Comparison of ENCODE assay signal across 1 cellular context in genomic region chr20:33826270-33826897, GRCh38.
A peak's percentile ranks its signal among the peaks of the same experiment; 100 is the strongest.
TF ChIP-seq lines count a peak whose summit lies in the region.

No MANE protein-coding gene starts in this region.

TF ChIP-seq in K562, 482 proteins besides CTCF, POLR2A, EP300 and RAD21 (continued from another document):
- TF ChIP-seq, protein P1, sequence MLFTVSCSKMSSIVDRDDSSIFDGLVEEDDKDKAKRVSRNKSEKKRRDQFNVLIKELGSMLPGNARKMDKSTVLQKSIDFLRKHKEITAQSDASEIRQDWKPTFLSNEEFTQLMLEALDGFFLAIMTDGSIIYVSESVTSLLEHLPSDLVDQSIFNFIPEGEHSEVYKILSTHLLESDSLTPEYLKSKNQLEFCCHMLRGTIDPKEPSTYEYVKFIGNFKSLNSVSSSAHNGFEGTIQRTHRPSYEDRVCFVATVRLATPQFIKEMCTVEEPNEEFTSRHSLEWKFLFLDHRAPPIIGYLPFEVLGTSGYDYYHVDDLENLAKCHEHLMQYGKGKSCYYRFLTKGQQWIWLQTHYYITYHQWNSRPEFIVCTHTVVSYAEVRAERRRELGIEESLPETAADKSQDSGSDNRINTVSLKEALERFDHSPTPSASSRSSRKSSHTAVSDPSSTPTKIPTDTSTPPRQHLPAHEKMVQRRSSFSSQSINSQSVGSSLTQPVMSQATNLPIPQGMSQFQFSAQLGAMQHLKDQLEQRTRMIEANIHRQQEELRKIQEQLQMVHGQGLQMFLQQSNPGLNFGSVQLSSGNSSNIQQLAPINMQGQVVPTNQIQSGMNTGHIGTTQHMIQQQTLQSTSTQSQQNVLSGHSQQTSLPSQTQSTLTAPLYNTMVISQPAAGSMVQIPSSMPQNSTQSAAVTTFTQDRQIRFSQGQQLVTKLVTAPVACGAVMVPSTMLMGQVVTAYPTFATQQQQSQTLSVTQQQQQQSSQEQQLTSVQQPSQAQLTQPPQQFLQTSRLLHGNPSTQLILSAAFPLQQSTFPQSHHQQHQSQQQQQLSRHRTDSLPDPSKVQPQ (CRISPR knock-in tag; IDR thresholded peaks at IDR 0.05; ENCODE audit: borderline replicate concordance): no peak
- TF ChIP-seq SRF (CRISPR knock-in tag; IDR thresholded peaks at IDR 0.05) (peak; percentile 32 to 95; a peak in 3 of 4 replicates), NFYB (IDR thresholded peaks at IDR 0.05; ENCODE audit: extremely low read depth, insufficient read length) (peak; percentile 11), NFE2L1 (tag; IDR thresholded peaks at IDR 0.05; ENCODE audit: borderline replicate concordance, low read depth) (no peak), ZFP36 (IDR thresholded peaks at IDR 0.05; ENCODE audit: low read depth, low read length, partially characterized antibody) (peak; percentile 15), NFIC (IDR thresholded peaks at IDR 0.05) (no peak), PKNOX1 (IDR thresholded peaks at IDR 0.05) (peak; percentile 97)
- TF ChIP-seq, protein P2, sequence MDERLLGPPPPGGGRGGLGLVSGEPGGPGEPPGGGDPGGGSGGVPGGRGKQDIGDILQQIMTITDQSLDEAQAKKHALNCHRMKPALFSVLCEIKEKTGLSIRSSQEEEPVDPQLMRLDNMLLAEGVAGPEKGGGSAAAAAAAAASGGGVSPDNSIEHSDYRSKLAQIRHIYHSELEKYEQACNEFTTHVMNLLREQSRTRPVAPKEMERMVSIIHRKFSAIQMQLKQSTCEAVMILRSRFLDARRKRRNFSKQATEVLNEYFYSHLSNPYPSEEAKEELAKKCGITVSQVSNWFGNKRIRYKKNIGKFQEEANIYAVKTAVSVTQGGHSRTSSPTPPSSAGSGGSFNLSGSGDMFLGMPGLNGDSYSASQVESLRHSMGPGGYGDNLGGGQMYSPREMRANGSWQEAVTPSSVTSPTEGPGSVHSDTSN (CRISPR knock-in tag; IDR thresholded peaks at IDR 0.05; ENCODE audit: low read depth): no peak
- TF ChIP-seq, protein P2 (tag; conservative IDR thresholded peaks at IDR 0.05; ENCODE audit: low read depth): peak; percentile 82
